Comparison of ENCODE assay signal across 1 cellular context in the genomic region with DNA sequence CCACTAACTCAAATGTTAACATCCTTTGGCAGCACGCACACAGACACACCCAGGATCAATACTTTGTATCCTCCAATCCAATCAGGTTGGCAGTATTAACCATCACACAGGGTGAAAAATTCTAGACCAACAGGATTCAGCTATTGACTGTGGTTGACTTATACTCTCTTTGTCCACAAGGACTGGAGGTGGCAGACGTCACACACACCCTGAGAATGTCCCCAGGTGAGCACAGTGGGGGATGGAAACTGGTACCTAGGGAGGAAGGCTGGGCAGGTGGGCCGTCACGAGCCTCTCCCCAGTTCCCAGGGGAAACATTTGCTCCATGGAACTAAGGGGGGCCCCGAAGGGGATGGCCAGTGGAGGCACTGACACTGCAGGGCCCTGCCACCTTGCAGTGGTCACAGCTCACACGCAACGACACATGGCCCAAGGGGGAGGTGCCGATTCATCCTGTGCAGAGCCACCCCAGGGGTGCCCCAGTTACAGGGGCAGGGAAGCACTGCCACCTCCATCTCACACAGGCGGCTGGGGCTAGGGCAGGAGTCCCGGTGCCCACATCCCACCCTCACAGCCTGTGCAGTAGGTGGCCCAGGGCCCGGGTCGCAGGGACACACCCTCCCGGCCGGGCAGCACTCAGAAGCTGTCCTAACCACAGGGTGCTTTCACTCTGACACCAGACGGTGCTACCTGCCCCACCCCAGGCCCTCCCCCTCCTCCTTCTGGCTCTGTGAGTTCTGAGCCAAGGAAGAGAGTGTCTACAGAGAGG.
TF ChIP-seq lines count a peak whose summit lies in the region.

No MANE protein-coding gene starts in this region.

TF ChIP-seq in HCT116, 20 proteins besides CTCF, POLR2A, EP300 and RAD21 (continued from another document):
- TF ChIP-seq, protein P1, sequence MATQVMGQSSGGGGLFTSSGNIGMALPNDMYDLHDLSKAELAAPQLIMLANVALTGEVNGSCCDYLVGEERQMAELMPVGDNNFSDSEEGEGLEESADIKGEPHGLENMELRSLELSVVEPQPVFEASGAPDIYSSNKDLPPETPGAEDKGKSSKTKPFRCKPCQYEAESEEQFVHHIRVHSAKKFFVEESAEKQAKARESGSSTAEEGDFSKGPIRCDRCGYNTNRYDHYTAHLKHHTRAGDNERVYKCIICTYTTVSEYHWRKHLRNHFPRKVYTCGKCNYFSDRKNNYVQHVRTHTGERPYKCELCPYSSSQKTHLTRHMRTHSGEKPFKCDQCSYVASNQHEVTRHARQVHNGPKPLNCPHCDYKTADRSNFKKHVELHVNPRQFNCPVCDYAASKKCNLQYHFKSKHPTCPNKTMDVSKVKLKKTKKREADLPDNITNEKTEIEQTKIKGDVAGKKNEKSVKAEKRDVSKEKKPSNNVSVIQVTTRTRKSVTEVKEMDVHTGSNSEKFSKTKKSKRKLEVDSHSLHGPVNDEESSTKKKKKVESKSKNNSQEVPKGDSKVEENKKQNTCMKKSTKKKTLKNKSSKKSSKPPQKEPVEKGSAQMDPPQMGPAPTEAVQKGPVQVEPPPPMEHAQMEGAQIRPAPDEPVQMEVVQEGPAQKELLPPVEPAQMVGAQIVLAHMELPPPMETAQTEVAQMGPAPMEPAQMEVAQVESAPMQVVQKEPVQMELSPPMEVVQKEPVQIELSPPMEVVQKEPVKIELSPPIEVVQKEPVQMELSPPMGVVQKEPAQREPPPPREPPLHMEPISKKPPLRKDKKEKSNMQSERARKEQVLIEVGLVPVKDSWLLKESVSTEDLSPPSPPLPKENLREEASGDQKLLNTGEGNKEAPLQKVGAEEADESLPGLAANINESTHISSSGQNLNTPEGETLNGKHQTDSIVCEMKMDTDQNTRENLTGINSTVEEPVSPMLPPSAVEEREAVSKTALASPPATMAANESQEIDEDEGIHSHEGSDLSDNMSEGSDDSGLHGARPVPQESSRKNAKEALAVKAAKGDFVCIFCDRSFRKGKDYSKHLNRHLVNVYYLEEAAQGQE (IDR thresholded peaks at IDR 0.05; ENCODE audit: low read depth) = no peak
- TF ChIP-seq JUND (IDR thresholded peaks at IDR 0.05) (no peak), YY1 (IDR thresholded peaks at IDR 0.05; ENCODE audit: extremely low read depth, insufficient replicate concordance, low read depth, low read length) (no peak), CBX3 (IDR thresholded peaks at IDR 0.05; ENCODE audit: low read depth) (no peak), FOSL1 (IDR thresholded peaks at IDR 0.05; ENCODE audit: low read depth) (no peak), ELF1 (IDR thresholded peaks at IDR 0.05; ENCODE audit: borderline replicate concordance, low read depth) (no peak), ZFX (IDR thresholded peaks at IDR 0.05) (no peak), ZNF274 (IDR thresholded peaks at IDR 0.05; ENCODE audit: low read depth, low read length) (no peak), TCF7L2 (IDR thresholded peaks at IDR 0.05; ENCODE audit: borderline replicate concordance, extremely low read depth, insufficient read depth, insufficient read length) (no peak), EZH2phosphoT487 (IDR thresholded peaks at IDR 0.05; ENCODE audit: borderline replicate concordance) (no peak), SP1 (IDR thresholded peaks at IDR 0.05; ENCODE audit: low read depth) (no peak), POLR2AphosphoS5 (IDR thresholded peaks at IDR 0.05; ENCODE audit: low read depth, low read length) (no peak)
- TF ChIP-seq, protein P2, sequence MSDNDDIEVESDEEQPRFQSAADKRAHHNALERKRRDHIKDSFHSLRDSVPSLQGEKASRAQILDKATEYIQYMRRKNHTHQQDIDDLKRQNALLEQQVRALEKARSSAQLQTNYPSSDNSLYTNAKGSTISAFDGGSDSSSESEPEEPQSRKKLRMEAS (IDR thresholded peaks at IDR 0.05) = no peak
- TF ChIP-seq, protein P3, sequence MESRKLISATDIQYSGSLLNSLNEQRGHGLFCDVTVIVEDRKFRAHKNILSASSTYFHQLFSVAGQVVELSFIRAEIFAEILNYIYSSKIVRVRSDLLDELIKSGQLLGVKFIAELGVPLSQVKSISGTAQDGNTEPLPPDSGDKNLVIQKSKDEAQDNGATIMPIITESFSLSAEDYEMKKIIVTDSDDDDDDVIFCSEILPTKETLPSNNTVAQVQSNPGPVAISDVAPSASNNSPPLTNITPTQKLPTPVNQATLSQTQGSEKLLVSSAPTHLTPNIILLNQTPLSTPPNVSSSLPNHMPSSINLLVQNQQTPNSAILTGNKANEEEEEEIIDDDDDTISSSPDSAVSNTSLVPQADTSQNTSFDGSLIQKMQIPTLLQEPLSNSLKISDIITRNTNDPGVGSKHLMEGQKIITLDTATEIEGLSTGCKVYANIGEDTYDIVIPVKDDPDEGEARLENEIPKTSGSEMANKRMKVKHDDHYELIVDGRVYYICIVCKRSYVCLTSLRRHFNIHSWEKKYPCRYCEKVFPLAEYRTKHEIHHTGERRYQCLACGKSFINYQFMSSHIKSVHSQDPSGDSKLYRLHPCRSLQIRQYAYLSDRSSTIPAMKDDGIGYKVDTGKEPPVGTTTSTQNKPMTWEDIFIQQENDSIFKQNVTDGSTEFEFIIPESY (IDR thresholded peaks at IDR 0.05; ENCODE audit: extremely low read depth, insufficient replicate concordance, low read length) = no peak
